8 cellular contexts compared by ENCODE assay signal in the genomic region with DNA sequence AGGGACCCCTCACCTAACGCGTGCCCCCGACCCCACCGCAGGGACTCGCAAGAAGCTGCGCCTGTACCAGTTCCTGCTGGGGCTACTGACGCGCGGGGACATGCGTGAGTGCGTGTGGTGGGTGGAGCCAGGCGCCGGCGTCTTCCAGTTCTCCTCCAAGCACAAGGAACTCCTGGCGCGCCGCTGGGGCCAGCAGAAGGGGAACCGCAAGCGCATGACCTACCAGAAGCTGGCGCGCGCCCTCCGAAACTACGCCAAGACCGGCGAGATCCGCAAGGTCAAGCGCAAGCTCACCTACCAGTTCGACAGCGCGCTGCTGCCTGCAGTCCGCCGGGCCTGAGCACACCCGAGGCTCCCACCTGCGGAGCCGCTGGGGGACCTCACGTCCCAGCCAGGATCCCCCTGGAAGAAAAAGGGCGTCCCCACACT. TPM values are rescaled to one million over a fixed set of nuclear protein-coding genes. Genes with fewer than 3 reads are reported as not detected.
DNase-seq lines count a peak whose midpoint lies in the region; ATAC-seq and TF ChIP-seq lines count a peak whose summit lies in the region.

No MANE protein-coding gene starts in this region.

- BruUV-seq in mammary epithelial cell (replicated peaks; lab: Mats Ljungman, UMichigan): no TSS peak

- no peak for TF ChIP-seq CTCF in mammary epithelial cell (conservative IDR thresholded peaks at IDR 0.05 in 1 of 2, IDR thresholded peaks at IDR 0.05 in 1 of 2; ENCODE audit: extremely low read depth in 1 of 2, insufficient read depth in 1 of 2, low read depth in 1 of 2, low read length in 2 of 2)

- H3K4me3 Mint-ChIP-seq in CD8-positive, alpha-beta memory T cell: peak overlapping the region in 3 of 7 donors; percentile 3 to 68 (median 52)

- H3K4me3 ChIP-seq in CD8-positive, alpha-beta memory T cell (ENCODE audit: low read length): peak overlapping the region; percentile 28
- H3K4me3 ChIP-seq in mammary epithelial cell (replicated peaks in 1 of 3; ENCODE audit: insufficient read depth in 1 of 3, low read depth in 2 of 3, low read length in 3 of 3) (peak overlapping the region in 2 of 3 experiments; percentile 33 to 39), skeletal muscle satellite cell (ENCODE audit: low read length) (no peak overlapping the region)

- H3K27me3 Mint-ChIP-seq in CD8-positive, alpha-beta memory T cell: peaks cover 21 to 43% of the 10 kb centered on the region in 2 donors

- in situ Hi-C loops in mammary epithelial cell (cut with MboI; ENCODE audit: low sequenced_read_pairs in 2 of 2): no loop called here

- H4K20me1 ChIP-seq in mammary epithelial cell (ENCODE audit: insufficient read depth, low read length): no peaks in the 10 kb centered on the region

- H3K4me1 ChIP-seq in CD8-positive, alpha-beta memory T cell (ENCODE audit: insufficient read depth, low read length): peaks cover 9% of the 10 kb centered on the region
- H3K4me1 ChIP-seq in mammary epithelial cell (ENCODE audit: insufficient read depth, low read length) (peaks cover 9% of the 10 kb centered on the region), skeletal muscle satellite cell (ENCODE audit: control insufficient read depth, insufficient read depth, low read length) (peaks cover 10% of the 10 kb centered on the region)

- H3K36me3 ChIP-seq in CD8-positive, alpha-beta memory T cell (ENCODE audit: insufficient read depth, low read length): no peaks in the 10 kb centered on the region
- H3K36me3 ChIP-seq in mammary epithelial cell (ENCODE audit: insufficient read depth, low read length): no peaks in the 10 kb centered on the region
- no peaks in the 10 kb centered on the region for H3K36me3 ChIP-seq in skeletal muscle satellite cell (ENCODE audit: insufficient read depth, low read length)

- 6% methylated on average over 23 of the region's 38 CpGs for WGBS in mammary epithelial cell (ENCODE audit: low coverage, missing lambda C conversion rate)

- H2AFZ ChIP-seq in mammary epithelial cell (ENCODE audit: low read depth, low read length): peak overlapping the region; percentile 81

- peaks cover 11 to 15% (median 12%) of the 10 kb centered on the region in 3 donors for H3K4me1 Mint-ChIP-seq in CD8-positive, alpha-beta memory T cell

- peak in 1 of 5 donors; percentile 23 for DNase-seq in CD8-positive, alpha-beta memory T cell
- DNase-seq in NOMO-1 treated with dmso at 0.1 percent for 144 hours (lab: John Stamatoyannopoulos, UW; ENCODE audit: unreplicated experiment) (peak; percentile 95), mammary epithelial cell (no peak), iPS-NIHi7 (ENCODE audit: extremely low spot score) (peak; percentile 67), NCI-H510A treated with DMSO at 0.1 percent for 48 hours (lab: John Stamatoyannopoulos, UW) (no peak), NCI-H1105 treated with DMSO at 0.1 percent for 48 hours (lab: John Stamatoyannopoulos, UW) (no peak)

- no peaks in the 10 kb centered on the region for H3K9me3 ChIP-seq in CD8-positive, alpha-beta memory T cell (ENCODE audit: low read length)
- no peaks in the 10 kb centered on the region for H3K9me3 ChIP-seq in mammary epithelial cell (replicated peaks; ENCODE audit: insufficient read depth, low read length)
- no peaks in the 10 kb centered on the region for H3K9me3 ChIP-seq in skeletal muscle satellite cell (replicated peaks; ENCODE audit: low read length)

- CTCF ChIA-PET in CD8-positive, alpha-beta memory T cell (lab: Charles Lee): interaction anchor here (1.2 kb wide), 1 partner anchor 60 kb away, joined by 3 read pairs; no protein-coding TSS in a partner anchor
- CTCF ChIA-PET in mammary epithelial cell (lab: Charles Lee; ENCODE audit: low non-redundant PET): no interaction called here

- H3K4me2 ChIP-seq in mammary epithelial cell (ENCODE audit: insufficient read depth, low read depth, low read length) (peak overlapping the region; percentile 80), skeletal muscle satellite cell (ENCODE audit: low read length) (peak overlapping the region; percentile 71)

- no peak for ATAC-seq in GM18909 (IDR thresholded peaks at IDR 0.05; ENCODE audit: poor library complexity, unreplicated experiment)

- H3K27ac Mint-ChIP-seq in CD8-positive, alpha-beta memory T cell: no peak overlapping the region

- H3K9ac ChIP-seq in mammary epithelial cell (ENCODE audit: insufficient read depth, low read length) (no peak overlapping the region), skeletal muscle satellite cell (ENCODE audit: low read depth, low read length) (no peak overlapping the region)

- H3K27me3 ChIP-seq in CD8-positive, alpha-beta memory T cell (ENCODE audit: insufficient read depth, low read length, poor library complexity, severe bottlenecking): peaks cover 4% of the 10 kb centered on the region
- H3K27me3 ChIP-seq in mammary epithelial cell (ENCODE audit: insufficient read depth, low read length): no peaks in the 10 kb centered on the region
- peaks cover 30% of the 10 kb centered on the region for H3K27me3 ChIP-seq in skeletal muscle satellite cell (ENCODE audit: control insufficient read depth, insufficient read depth, low read length)

- peaks cover 0 to 4% (median 0%) of the 10 kb centered on the region in 3 donors for H3K36me3 Mint-ChIP-seq in CD8-positive, alpha-beta memory T cell

- POLR2A ChIA-PET in CD8-positive, alpha-beta memory T cell (lab: Charles Lee): interaction anchor here (0.6 kb wide), 1 partner anchor 34 kb away, joined by 3 read pairs; no protein-coding TSS in a partner anchor

- H3K79me2 ChIP-seq in mammary epithelial cell (ENCODE audit: insufficient read depth, low read length): no peaks in the 10 kb centered on the region

- intact Hi-C loops in mammary epithelial cell (cut with micrococcal nuclease): no loop called here

- H3K27ac ChIP-seq in CD8-positive, alpha-beta memory T cell (ENCODE audit: low read depth, low read length): no peak overlapping the region
- H3K27ac ChIP-seq in mammary epithelial cell (ENCODE audit: insufficient read depth, low read depth, low read length): no peak overlapping the region

- dilution Hi-C loops in mammary epithelial cell (cut with HindIII; ENCODE audit: low sequenced_read_pairs): no loop called here

- no peaks in the 10 kb centered on the region for H3K9me3 Mint-ChIP-seq in CD8-positive, alpha-beta memory T cell

RNA-seq across cellular contexts. Expression of a gene that starts 4.7 kb away (rescaled TPM):
- under 1 TPM; 0.07 to 0.24 TPM for total RNA-seq in CD8-positive, alpha-beta memory T cell
- not detected for polyA plus RNA-seq in CD8-positive, alpha-beta memory T cell
- not detected for total RNA-seq in mammary epithelial cell
- polyA plus RNA-seq in mammary epithelial cell: not detected
- polyA minus RNA-seq in mammary epithelial cell: not detected
- 1.7 TPM in 1 of 2 replicates, not detected in the other for total RNA-seq in skeletal muscle satellite cell (2012; rRNA removed)

RNA-seq across cellular contexts. Expression of a gene that starts 9.3 kb away (rescaled TPM):
- 1 to 10 TPM in 1 of 2 experiments, under 1 TPM in 1; 1.00 to 2.2 TPM for total RNA-seq in CD8-positive, alpha-beta memory T cell
- 0.52 TPM for polyA plus RNA-seq in CD8-positive, alpha-beta memory T cell
- total RNA-seq in mammary epithelial cell: not detected
- polyA plus RNA-seq in mammary epithelial cell: 0.06 TPM
- not detected for polyA minus RNA-seq in mammary epithelial cell
- not detected in 2 replicates for total RNA-seq in skeletal muscle satellite cell (2012; rRNA removed)

RNA-seq across cellular contexts. Expression of a gene that starts 43.9 kb away (rescaled TPM):
- 100 to 1,000 TPM; 154 to 160 TPM for total RNA-seq in CD8-positive, alpha-beta memory T cell
- polyA plus RNA-seq in CD8-positive, alpha-beta memory T cell: 29.4 TPM
- 10 to 100 TPM; 16.3 to 49.8 TPM for total RNA-seq in mammary epithelial cell
- polyA plus RNA-seq in mammary epithelial cell: 31.7 TPM
- polyA minus RNA-seq in mammary epithelial cell: 20.7 TPM
- 35.5 and 37.6 TPM in 2 replicates for total RNA-seq in skeletal muscle satellite cell (2012; rRNA removed)

RNA-seq across cellular contexts. Expression of a gene that starts 48.3 kb away (rescaled TPM):
- 10 to 100 TPM; 74.7 to 74.8 TPM for total RNA-seq in CD8-positive, alpha-beta memory T cell
- polyA plus RNA-seq in CD8-positive, alpha-beta memory T cell: 11.4 TPM
- total RNA-seq in mammary epithelial cell: 10 to 100 TPM; 53.8 to 77.1 TPM
- polyA plus RNA-seq in mammary epithelial cell: 41.8 TPM
- 7.1 TPM for polyA minus RNA-seq in mammary epithelial cell
- 42.8 and 46.9 TPM in 2 replicates for total RNA-seq in skeletal muscle satellite cell (2012; rRNA removed)

RNA-seq across cellular contexts. Expression of a gene that starts 48.6 kb away (rescaled TPM):
- under 1 TPM; 0.57 to 0.97 TPM for total RNA-seq in CD8-positive, alpha-beta memory T cell
- 0.33 TPM for polyA plus RNA-seq in CD8-positive, alpha-beta memory T cell
- total RNA-seq in mammary epithelial cell: 1 to 10 TPM; 1.0 to 2.1 TPM
- 1.4 TPM for polyA plus RNA-seq in mammary epithelial cell
- 5.2 TPM for polyA minus RNA-seq in mammary epithelial cell
- under 0.01 and 0.25 TPM in 2 replicates for total RNA-seq in skeletal muscle satellite cell (2012; rRNA removed)

Comparison
In these comparisons a context has a peak if more than half of its experiments do, and no peak if none do; other contexts are left out.
1. DNase-seq: peak in NOMO-1 treated with dmso at 0.1 percent for 144 hours (single experiment) and iPS-NIHi7 (single experiment); none in mammary epithelial cell (single experiment), NCI-H510A treated with DMSO at 0.1 percent for 48 hours (single experiment) and NCI-H1105 treated with DMSO at 0.1 percent for 48 hours (single experiment).